In genomic region chr20:9200196-9200595, GRCh38 we compare ENCODE assay signal across 21 cellular contexts.
DNase-seq lines count a peak whose midpoint lies in the region; ATAC-seq and TF ChIP-seq lines count a peak whose summit lies in the region.
"Had no signal": no experiment of that assay in that cellular context is flagged by ENCODE, and none has a peak within 500 bp of the region (broad histone marks: within the 10 kb centered on the region; RNA-seq: fewer than 3 reads in every experiment).

No MANE protein-coding gene starts in this region.

- no peaks in the 10 kb centered on the region for H3K9me3 Mint-ChIP-seq in CD8-positive, alpha-beta T cell
- H3K9me3 Mint-ChIP-seq: CD4-positive, alpha-beta T cell had no signal

- H3K27ac ChIP-seq in right atrium auricular region = no peak overlapping the region
- H3K27ac ChIP-seq in RWPE2 (ENCODE audit: poor library complexity, severe bottlenecking) = peak overlapping the region; percentile 96
- no peak overlapping the region for H3K27ac ChIP-seq in fibroblast of lung (ENCODE audit: insufficient read depth, low read length)
- H3K27ac ChIP-seq in CD8-positive, alpha-beta T cell (ENCODE audit: low read depth, low read length) = no peak overlapping the region
- H3K27ac ChIP-seq: hepatocyte, psoas muscle, suprapubic skin had no signal

- no peaks in the 10 kb centered on the region for H4K20me1 ChIP-seq in fibroblast of lung (ENCODE audit: control insufficient read depth, extremely low read depth, insufficient read depth, low read length)

- no peaks in the 10 kb centered on the region for H3K79me2 ChIP-seq in fibroblast of lung (ENCODE audit: control insufficient read depth, insufficient read depth, low read length)
- H3K79me2 ChIP-seq: hepatocyte had no signal

- no peak overlapping the region for H3K4me2 ChIP-seq in fibroblast of lung (ENCODE audit: extremely low read depth, insufficient read depth, low read length)
- H3K4me2 ChIP-seq: hepatocyte had no signal

- intact Hi-C loops in Right ventricle myocardium inferior (cut with DNase I) = no loop called here
- intact Hi-C loops in CD8-positive, alpha-beta T cell (cut with DNase I, micrococcal nuclease) = no loop called here

- TF ChIP-seq CTCF in right atrium auricular region (IDR thresholded peaks at IDR 0.05) (no peak), RWPE2 (IDR thresholded peaks at IDR 0.05; ENCODE audit: poor library complexity, severe bottlenecking) (no peak), fibroblast of lung (conservative IDR thresholded peaks at IDR 0.05 in 1 of 2, IDR thresholded peaks at IDR 0.05 in 1 of 2; ENCODE audit: low read depth in 1 of 2, low read length in 2 of 2) (no peak)
- TF ChIP-seq CTCF in CD8-positive, alpha-beta T cell (IDR thresholded peaks at IDR 0.05) = no peak

- no peaks in the 10 kb centered on the region for H3K4me1 Mint-ChIP-seq in CD8-positive, alpha-beta T cell (ENCODE audit: low read depth)

- no peak overlapping the region for H3K4me3 ChIP-seq in right atrium auricular region
- H3K4me3 ChIP-seq in RWPE2 (ENCODE audit: severe bottlenecking) = no peak overlapping the region
- no peak overlapping the region for H3K4me3 ChIP-seq in fibroblast of lung (replicated peaks in 1 of 4; ENCODE audit: control extremely low read depth in 1 of 4, insufficient read depth in 1 of 4, low read depth in 3 of 4, low read length in 4 of 4)
- no peak overlapping the region for H3K4me3 ChIP-seq in CD8-positive, alpha-beta T cell (ENCODE audit: low read depth, low read length)
- H3K4me3 ChIP-seq: hepatocyte, psoas muscle, suprapubic skin had no signal

- no peak overlapping the region for H3K27ac Mint-ChIP-seq in CD8-positive, alpha-beta T cell
- H3K27ac Mint-ChIP-seq: CD4-positive, alpha-beta T cell had no signal

- H3K36me3 Mint-ChIP-seq in CD8-positive, alpha-beta T cell = no peaks in the 10 kb centered on the region

- H3K36me3 ChIP-seq in right atrium auricular region (no peaks in the 10 kb centered on the region), RWPE2 (ENCODE audit: low read depth) (no peaks in the 10 kb centered on the region), fibroblast of lung (ENCODE audit: control insufficient read depth, insufficient read depth, low read length) (no peaks in the 10 kb centered on the region)
- H3K36me3 ChIP-seq in CD8-positive, alpha-beta T cell (ENCODE audit: insufficient read depth, low read length) = no peaks in the 10 kb centered on the region
- H3K36me3 ChIP-seq: suprapubic skin had no signal

- no peak overlapping the region for H3K9ac ChIP-seq in fibroblast of lung (ENCODE audit: insufficient read depth, low read length)

- no peak overlapping the region for H3K4me3 Mint-ChIP-seq in CD8-positive, alpha-beta T cell
- H3K4me3 Mint-ChIP-seq: CD4-positive, alpha-beta T cell; neural crest cell had no signal

- POLR2A ChIA-PET in CD8-positive, alpha-beta T cell (lab: Charles Lee) = no interaction called here

- ATAC-seq in Right ventricle myocardium inferior = peak; percentile 58
- ATAC-seq in RWPE2 (ENCODE audit: low read depth) = peak; percentile 62
- ATAC-seq in CD8-positive, alpha-beta T cell = no peak
- ATAC-seq in GM21381 (IDR thresholded peaks at IDR 0.05; ENCODE audit: unreplicated experiment) = no peak
- no peak for ATAC-seq in GM21717 (IDR thresholded peaks at IDR 0.05; ENCODE audit: unreplicated experiment)
- ATAC-seq: psoas muscle had no signal

- H2AFZ ChIP-seq in fibroblast of lung (ENCODE audit: low read length) = no peak overlapping the region
- H2AFZ ChIP-seq: hepatocyte had no signal

- H3K27me3 ChIP-seq in right atrium auricular region = no peaks in the 10 kb centered on the region
- H3K27me3 ChIP-seq in RWPE2 (ENCODE audit: insufficient read depth, poor library complexity, severe bottlenecking) = no peaks in the 10 kb centered on the region
- H3K27me3 ChIP-seq in fibroblast of lung (ENCODE audit: control insufficient read depth, insufficient read depth, low read length) = no peaks in the 10 kb centered on the region
- no peaks in the 10 kb centered on the region for H3K27me3 ChIP-seq in CD8-positive, alpha-beta T cell (ENCODE audit: insufficient read depth, low read length)
- H3K27me3 ChIP-seq: hepatocyte, suprapubic skin had no signal

- H3K27me3 Mint-ChIP-seq in CD8-positive, alpha-beta T cell (ENCODE audit: low read depth) = no peaks in the 10 kb centered on the region
- H3K27me3 Mint-ChIP-seq: CD4-positive, alpha-beta T cell had no signal

- CTCF ChIA-PET in CD8-positive, alpha-beta T cell (lab: Charles Lee) = no interaction called here

- H3K9me3 ChIP-seq in right atrium auricular region (no peaks in the 10 kb centered on the region), RWPE2 (ENCODE audit: severe bottlenecking) (no peaks in the 10 kb centered on the region), fibroblast of lung (ENCODE audit: control insufficient read depth, insufficient read depth, low read depth, low read length) (no peaks in the 10 kb centered on the region)
- no peaks in the 10 kb centered on the region for H3K9me3 ChIP-seq in CD8-positive, alpha-beta T cell (ENCODE audit: low read length)
- H3K9me3 ChIP-seq: psoas muscle, suprapubic skin had no signal

- H3K4me1 ChIP-seq in right atrium auricular region (peaks cover 0 to 18% of the 10 kb centered on the region in 2 donors), RWPE2 (ENCODE audit: insufficient read depth, poor library complexity, severe bottlenecking) (peaks cover 47% of the 10 kb centered on the region), fibroblast of lung (ENCODE audit: control insufficient read depth, extremely low read depth, insufficient read depth, low read length) (peaks cover 3% of the 10 kb centered on the region)
- no peaks in the 10 kb centered on the region for H3K4me1 ChIP-seq in CD8-positive, alpha-beta T cell (ENCODE audit: insufficient read depth, low read length)
- H3K4me1 ChIP-seq: psoas muscle, suprapubic skin had no signal

- no peak for DNase-seq in Right ventricle myocardium inferior (ENCODE audit: missing footprints)
- no peak for DNase-seq in right atrium auricular region (ENCODE audit: low spot score)
- no peak for DNase-seq in RWPE2 (ENCODE audit: low spot score)
- DNase-seq in fibroblast of lung (ENCODE audit: low read depth in 2 of 2) = peak; percentile 62 to 64
- DNase-seq in CD8-positive, alpha-beta T cell = no peak
- DNase-seq in SKM-1 (lab: John Stamatoyannopoulos, UW; ENCODE audit: unreplicated experiment) = no peak
- DNase-seq: activated CD4-positive, alpha-beta T cell treated with anti-CD3 and anti-CD28 coated beads for 48 hours; activated CD8-positive, alpha-beta memory T cell treated with anti-CD3 and anti-CD28 coated beads, Interleukin-2, amount 50 U/mL, for 4 hours; activated gamma-delta T cell; CD4-positive, alpha-beta T cell; effector memory CD4-positive, alpha-beta T cell; Kasumi-1; NCI-H1417; NCI-H2171; NCI-H748 treated with DMSO at 0.1 percent for 48 hours; psoas muscle had no signal

Comparison
In these comparisons a context has a peak if more than half of its experiments do, and no peak if none do; other contexts are left out.
1. ATAC-seq: peak in Right ventricle myocardium inferior (single experiment) and RWPE2 (single experiment); none in CD8-positive, alpha-beta T cell (single experiment), GM21381 (single experiment) and GM21717 (single experiment).
2. DNase-seq: peak in fibroblast of lung (2 of 2); none in Right ventricle myocardium inferior (single experiment), right atrium auricular region (single experiment), RWPE2 (single experiment), CD8-positive, alpha-beta T cell (0 of 7) and SKM-1 (single experiment).